ENCODE assay signal across 14 cellular contexts in genomic region chr6:16688984-16689636, GRCh38.
DNase-seq lines count a peak whose midpoint lies in the region; ATAC-seq, FAIRE-seq and TF ChIP-seq lines count a peak whose summit lies in the region.
"Had no signal": no experiment of that assay in that cellular context is flagged by ENCODE, and none has a peak within 500 bp of the region (broad histone marks: within the 10 kb centered on the region; RNA-seq: fewer than 3 reads in every experiment).

No MANE protein-coding gene starts in this region.

- H3K9me2 ChIP-seq in PC-3 (replicated peaks; ENCODE audit: low read length): no peaks in the 10 kb centered on the region

- H3K9me3 ChIP-seq in PC-3 (ENCODE audit: low read length) (no peaks in the 10 kb centered on the region), aorta (ENCODE audit: control insufficient read depth, low read length) (no peaks in the 10 kb centered on the region)
- H3K9me3 ChIP-seq: body of pancreas, tibial nerve had no signal

- peaks cover 56% of the 10 kb centered on the region for H3K4me1 ChIP-seq in PC-3 (ENCODE audit: insufficient read depth, low read length)
- H3K4me1 ChIP-seq in aorta (ENCODE audit: control insufficient read depth in 1 of 2, insufficient read depth in 2 of 2, low read length in 2 of 2): peaks cover 2 to 4% of the 10 kb centered on the region in 2 donors

- ATAC-seq in PC-3 (peak; percentile 72), omental fat pad (ENCODE audit: low FRiP score) (peak; percentile 45), HG02759 (IDR thresholded peaks at IDR 0.05; ENCODE audit: unreplicated experiment) (no peak), aorta (ENCODE audit: low FRiP score) (no peak), HG03342 (IDR thresholded peaks at IDR 0.05; ENCODE audit: unreplicated experiment) (no peak), HG02981 (IDR thresholded peaks at IDR 0.05; ENCODE audit: unreplicated experiment) (no peak)
- no peak for ATAC-seq in central memory CD8-positive, alpha-beta T cell (replicated peaks; ENCODE audit: extremely low read depth, poor library complexity, severe bottlenecking)
- ATAC-seq: body of pancreas had no signal

- peaks cover 8% of the 10 kb centered on the region for H3K36me3 Mint-ChIP-seq in central memory CD8-positive, alpha-beta T cell (ENCODE audit: insufficient read depth)

- no peak overlapping the region for H3K4me3 Mint-ChIP-seq in central memory CD8-positive, alpha-beta T cell
- H3K4me3 Mint-ChIP-seq: nephron progenitor cell had no signal

- no peaks in the 10 kb centered on the region for H4K20me1 ChIP-seq in PC-3 (ENCODE audit: low read length)

- peak overlapping the region; percentile 76 for H3K27ac Mint-ChIP-seq in central memory CD8-positive, alpha-beta T cell (ENCODE audit: low read depth)
- H3K27ac Mint-ChIP-seq: nephron progenitor cell had no signal

- POLR2A ChIA-PET in PC-3 (lab: Charles Lee; ENCODE audit: unreplicated experiment): no interaction called here

- peaks cover 48% of the 10 kb centered on the region for H3K79me2 ChIP-seq in PC-3 (ENCODE audit: low read length)

- H3K9me3 Mint-ChIP-seq in central memory CD8-positive, alpha-beta T cell: no peaks in the 10 kb centered on the region
- H3K9me3 Mint-ChIP-seq: nephron progenitor cell had no signal

- peak; percentile 5 for FAIRE-seq in GM12892 (lab: Jason Lieb, UNC)

- H3K36me3 ChIP-seq in PC-3 (ENCODE audit: low read depth, low read length) (no peaks in the 10 kb centered on the region), aorta (ENCODE audit: control insufficient read depth in 1 of 2, insufficient read depth in 2 of 2, low read length in 1 of 2) (no peaks in the 10 kb centered on the region)
- H3K36me3 ChIP-seq: tibial nerve had no signal

- H3K4me1 Mint-ChIP-seq in central memory CD8-positive, alpha-beta T cell: peaks cover 50% of the 10 kb centered on the region

- no TSS peak for BruUV-seq in PC-3 (replicated peaks; lab: Mats Ljungman, UMichigan)

- intact Hi-C loops in PC-3 (cut with micrococcal nuclease) (no loop called here), aorta (cut with DNase I) (no loop called here)

- no peaks in the 10 kb centered on the region for H3K27me3 ChIP-seq in PC-3 (ENCODE audit: low read length)
- no peaks in the 10 kb centered on the region for H3K27me3 ChIP-seq in aorta (ENCODE audit: control insufficient read depth in 1 of 2, insufficient read depth in 2 of 2, low read length in 1 of 2)
- H3K27me3 ChIP-seq: body of pancreas, tibial nerve had no signal

- H2AFZ ChIP-seq in PC-3 (ENCODE audit: low read length): no peak overlapping the region

- DNase-seq in GM12892 (ENCODE audit: insufficient read length) (no peak), PC-3 (peak; percentile 85), omental fat pad (ENCODE audit: low spot score) (no peak), aorta (no peak)
- no peak for DNase-seq in central memory CD8-positive, alpha-beta T cell (ENCODE audit: low spot score in 2 of 2)
- DNase-seq: activated CD4-positive, alpha-beta T cell treated with anti-CD3 and anti-CD28 coated beads for 4 hours; body of pancreas; Kasumi-1; nephron progenitor cell; stimulated activated CD4-positive, alpha-beta T cell treated with anti-CD3 and anti-CD28 coated beads, Interleukin-4, amount 100 ng/mL, for 1 hour had no signal

- TF ChIP-seq POLR2A in GM12892 (IDR thresholded peaks at IDR 0.05; ENCODE audit: low read depth, low read length): no peak

- WGBS in aorta, 2 donors: 84 to 86% methylated on average over 4 of the region's 4 CpGs

- CTCF ChIA-PET in PC-3 (lab: Charles Lee): interaction anchor here (0.6 kb wide), 1 partner anchor 468 kb away, joined by 4 read pairs; no protein-coding TSS in a partner anchor

- no peak overlapping the region for H3K9ac ChIP-seq in PC-3 (ENCODE audit: low read length)

- peak overlapping the region; percentile 24; the same call in 1 of the 2 replicates for H3K27ac ChIP-seq in PC-3 (ENCODE audit: low read length)
- H3K27ac ChIP-seq in aorta (ENCODE audit: low read depth in 1 of 2, low read length in 2 of 2): no peak overlapping the region
- H3K27ac ChIP-seq: body of pancreas, tibial nerve had no signal

- H3K4me2 ChIP-seq in PC-3 (ENCODE audit: low read length): no peak overlapping the region

- TF ChIP-seq CTCF in PC-3 (conservative IDR thresholded peaks at IDR 0.05; ENCODE audit: low read depth, low read length) (no peak), omental fat pad (IDR thresholded peaks at IDR 0.05) (no peak)

- H3K4me3 ChIP-seq in PC-3 (ENCODE audit: low read length) (no peak overlapping the region), aorta (ENCODE audit: low read length in 2 of 2) (no peak overlapping the region)
- H3K4me3 ChIP-seq: body of pancreas, tibial nerve had no signal

- no peaks in the 10 kb centered on the region for H3K27me3 Mint-ChIP-seq in central memory CD8-positive, alpha-beta T cell

- peaks cover 10% of the 10 kb centered on the region for H3F3A ChIP-seq in PC-3 (ENCODE audit: low read length, unreplicated experiment)

Comparison
In these comparisons a context has a peak if more than half of its experiments do, and no peak if none do; other contexts are left out.
1. ATAC-seq: peak in PC-3 (single experiment) and omental fat pad (single experiment); none in central memory CD8-positive, alpha-beta T cell (single experiment), HG02759 (single experiment), aorta (single experiment), HG03342 (single experiment) and HG02981 (single experiment).